Comparison of ENCODE assay signal across 15 cellular contexts in the genomic region with DNA sequence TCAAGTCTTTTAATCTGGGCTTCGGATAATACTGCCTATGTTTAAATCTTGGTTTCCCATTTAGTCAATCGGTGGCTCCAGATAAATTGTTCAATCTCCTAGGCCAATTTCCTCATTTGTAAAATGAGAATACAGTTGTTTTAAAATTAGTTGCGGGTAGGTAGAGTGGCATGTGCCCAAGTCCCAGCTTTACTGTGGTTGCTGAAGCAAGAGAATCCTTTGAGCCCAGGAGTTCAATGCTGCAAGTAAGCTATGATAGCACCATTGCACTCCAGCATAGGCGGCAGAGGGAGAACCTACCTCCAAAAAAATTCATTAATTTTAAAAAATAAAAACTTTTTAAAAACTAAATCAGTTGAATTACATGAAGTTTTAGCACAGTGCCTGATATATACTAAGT. TPM values are rescaled to one million over a fixed set of nuclear protein-coding genes. Genes with fewer than 3 reads are reported as not detected.
DNase-seq lines count a peak whose midpoint lies in the region; ATAC-seq and TF ChIP-seq lines count a peak whose summit lies in the region.
"Had no signal": no experiment of that assay in that cellular context is flagged by ENCODE, and none has a peak within 500 bp of the region (broad histone marks: within the 10 kb centered on the region; RNA-seq: fewer than 3 reads in every experiment).

No MANE protein-coding gene starts in this region.

- ATAC-seq in activated naive CD8-positive, alpha-beta T cell treated with anti-CD3 and anti-CD28 coated beads, Interleukin-2, amount 50 U/mL, for 24 hours: no peak
- ATAC-seq in GM18505 (IDR thresholded peaks at IDR 0.05; ENCODE audit: unreplicated experiment) (no peak), HG03108 (IDR thresholded peaks at IDR 0.05; ENCODE audit: unreplicated experiment) (no peak)

- DNase-seq in activated CD4-positive, alpha-beta memory T cell treated with anti-CD3 and anti-CD28 coated beads for 36 hours: no peak
- no peak for DNase-seq in activated CD4-positive, alpha-beta memory T cell treated with anti-CD3 and anti-CD28 coated beads, Interleukin-2, amount 10 ng/mL, durations not matched to agents 7 days and 5 days
- DNase-seq in NOMO-1 treated with DMSO at 0.1 percent for 48 hours (lab: John Stamatoyannopoulos, UW; ENCODE audit: unreplicated experiment) (peak; percentile 38), sigmoid colon (peak; percentile 5), kidney glomerular epithelial cell (lab: John Stamatoyannopoulos, UW) (no peak)
- DNase-seq in activated naive CD8-positive, alpha-beta T cell treated with anti-CD3 and anti-CD28 coated beads, Interleukin-2, amount 50 U/mL, for 24 hours: no peak
- DNase-seq: NCI-H1092 treated with DMSO at 0.1 percent for 48 hours, NCI-H2227 treated with DMSO at 0.1 percent for 48 hours, pancreas, Peyer's patch, T-helper 9 cell had no signal

- POLR2A ChIA-PET in activated CD4-positive, alpha-beta memory T cell treated with anti-CD3 and anti-CD28 coated beads for 36 hours (lab: Charles Lee): interaction anchor here (0.8 to 1.2 kb wide), 2 partner anchors 11 to 49 kb away, joined by 3 to 5 read pairs; no protein-coding TSS in a partner anchor
- POLR2A ChIA-PET in activated CD4-positive, alpha-beta memory T cell treated with anti-CD3 and anti-CD28 coated beads, Interleukin-2, amount 10 ng/mL, durations not matched to agents 7 days and 5 days (lab: Charles Lee): interaction anchor here (0.6 to 1.5 kb wide), 3 partner anchors 9 to 91 kb away, joined by 3 to 6 read pairs (median 3); no protein-coding TSS in a partner anchor

- no peaks in the 10 kb centered on the region for H3K27me3 Mint-ChIP-seq in activated CD4-positive, alpha-beta memory T cell treated with anti-CD3 and anti-CD28 coated beads for 36 hours
- no peaks in the 10 kb centered on the region for H3K27me3 Mint-ChIP-seq in activated CD4-positive, alpha-beta memory T cell treated with anti-CD3 and anti-CD28 coated beads, Interleukin-2, amount 10 ng/mL, durations not matched to agents 7 days and 5 days
- H3K27me3 Mint-ChIP-seq in activated naive CD8-positive, alpha-beta T cell treated with anti-CD3 and anti-CD28 coated beads, Interleukin-2, amount 50 U/mL, for 24 hours: no peaks in the 10 kb centered on the region
- H3K27me3 Mint-ChIP-seq: memory B cell had no signal

- no peaks in the 10 kb centered on the region for H3K9me3 ChIP-seq in sigmoid colon
- H3K9me3 ChIP-seq: pancreas, Peyer's patch, tibial artery had no signal

- H3K27me3 ChIP-seq in sigmoid colon: no peaks in the 10 kb centered on the region
- H3K27me3 ChIP-seq: pancreas, Peyer's patch, tibial artery had no signal

- intact Hi-C loops in activated CD4-positive, alpha-beta memory T cell treated with anti-CD3 and anti-CD28 coated beads for 36 hours (cut with micrococcal nuclease): no loop called here
- intact Hi-C loops in sigmoid colon (cut with DNase I): no loop called here

- peaks cover 0 to 6% (median 2%) of the 10 kb centered on the region in 4 donors for H3K36me3 ChIP-seq in sigmoid colon
- H3K36me3 ChIP-seq: pancreas, Peyer's patch had no signal

- no peak for TF ChIP-seq EP300 in sigmoid colon (IDR thresholded peaks at IDR 0.05)

- H3K27ac ChIP-seq in sigmoid colon: peak overlapping the region in 3 of 4 donors; percentile 6 to 60 (median 22)
- H3K27ac ChIP-seq: pancreas, Peyer's patch, tibial artery had no signal

- no peak for TF ChIP-seq CTCF in sigmoid colon (IDR thresholded peaks at IDR 0.05)

- WGBS in sigmoid colon, 2 donors: 80 to 81% methylated on average over 4 of the region's 4 CpGs

- no peak overlapping the region for H3K4me3 Mint-ChIP-seq in activated CD4-positive, alpha-beta memory T cell treated with anti-CD3 and anti-CD28 coated beads for 36 hours
- no peak overlapping the region for H3K4me3 Mint-ChIP-seq in activated CD4-positive, alpha-beta memory T cell treated with anti-CD3 and anti-CD28 coated beads, Interleukin-2, amount 10 ng/mL, durations not matched to agents 7 days and 5 days
- H3K4me3 Mint-ChIP-seq in activated naive CD8-positive, alpha-beta T cell treated with anti-CD3 and anti-CD28 coated beads, Interleukin-2, amount 50 U/mL, for 24 hours: peak overlapping the region; percentile 69
- H3K4me3 Mint-ChIP-seq: memory B cell had no signal

- H3K27ac Mint-ChIP-seq in activated CD4-positive, alpha-beta memory T cell treated with anti-CD3 and anti-CD28 coated beads for 36 hours: peak overlapping the region; percentile 69
- H3K27ac Mint-ChIP-seq in activated CD4-positive, alpha-beta memory T cell treated with anti-CD3 and anti-CD28 coated beads, Interleukin-2, amount 10 ng/mL, durations not matched to agents 7 days and 5 days: no peak overlapping the region
- peak overlapping the region; percentile 95 for H3K27ac Mint-ChIP-seq in activated naive CD8-positive, alpha-beta T cell treated with anti-CD3 and anti-CD28 coated beads, Interleukin-2, amount 50 U/mL, for 24 hours
- H3K27ac Mint-ChIP-seq: memory B cell had no signal

- H3K9me3 Mint-ChIP-seq in activated CD4-positive, alpha-beta memory T cell treated with anti-CD3 and anti-CD28 coated beads for 36 hours: no peaks in the 10 kb centered on the region
- H3K9me3 Mint-ChIP-seq in activated CD4-positive, alpha-beta memory T cell treated with anti-CD3 and anti-CD28 coated beads, Interleukin-2, amount 10 ng/mL, durations not matched to agents 7 days and 5 days: no peaks in the 10 kb centered on the region
- no peaks in the 10 kb centered on the region for H3K9me3 Mint-ChIP-seq in activated naive CD8-positive, alpha-beta T cell treated with anti-CD3 and anti-CD28 coated beads, Interleukin-2, amount 50 U/mL, for 24 hours
- H3K9me3 Mint-ChIP-seq: memory B cell had no signal

- H3K4me3 ChIP-seq in sigmoid colon: no peak overlapping the region
- H3K4me3 ChIP-seq: pancreas, Peyer's patch, tibial artery had no signal

- H3K36me3 Mint-ChIP-seq in activated CD4-positive, alpha-beta memory T cell treated with anti-CD3 and anti-CD28 coated beads for 36 hours: peaks cover 11% of the 10 kb centered on the region
- H3K36me3 Mint-ChIP-seq in activated CD4-positive, alpha-beta memory T cell treated with anti-CD3 and anti-CD28 coated beads, Interleukin-2, amount 10 ng/mL, durations not matched to agents 7 days and 5 days (ENCODE audit: low read depth): peaks cover 26% of the 10 kb centered on the region
- H3K36me3 Mint-ChIP-seq in activated naive CD8-positive, alpha-beta T cell treated with anti-CD3 and anti-CD28 coated beads, Interleukin-2, amount 50 U/mL, for 24 hours (ENCODE audit: low read depth): peaks cover 47% of the 10 kb centered on the region

- TF ChIP-seq POLR2A in sigmoid colon (IDR thresholded peaks at IDR 0.05): no peak
- TF ChIP-seq POLR2A in GM18505 (IDR thresholded peaks at IDR 0.05; ENCODE audit: borderline replicate concordance, extremely low read depth, insufficient read depth, insufficient read length): no peak

- CTCF ChIA-PET in activated CD4-positive, alpha-beta memory T cell treated with anti-CD3 and anti-CD28 coated beads for 36 hours (lab: Charles Lee): no interaction called here
- CTCF ChIA-PET in activated CD4-positive, alpha-beta memory T cell treated with anti-CD3 and anti-CD28 coated beads, Interleukin-2, amount 10 ng/mL, durations not matched to agents 7 days and 5 days (lab: Charles Lee): interaction anchor here (1.2 kb wide), 1 partner anchor 69 kb away, joined by 3 read pairs; no protein-coding TSS in a partner anchor

- peaks cover 62% of the 10 kb centered on the region for H3K4me1 Mint-ChIP-seq in activated CD4-positive, alpha-beta memory T cell treated with anti-CD3 and anti-CD28 coated beads for 36 hours (ENCODE audit: low read depth)
- peaks cover 47% of the 10 kb centered on the region for H3K4me1 Mint-ChIP-seq in activated CD4-positive, alpha-beta memory T cell treated with anti-CD3 and anti-CD28 coated beads, Interleukin-2, amount 10 ng/mL, durations not matched to agents 7 days and 5 days
- H3K4me1 Mint-ChIP-seq in activated naive CD8-positive, alpha-beta T cell treated with anti-CD3 and anti-CD28 coated beads, Interleukin-2, amount 50 U/mL, for 24 hours: peaks cover 80% of the 10 kb centered on the region

- H3K4me1 ChIP-seq in sigmoid colon: peaks cover 0 to 30% (median 20%) of the 10 kb centered on the region in 4 donors

RNA-seq across cellular contexts. Expression of a gene that starts 7.3 kb away (rescaled TPM):
- 10 to 100 TPM; 27.8 to 31.7 TPM for total RNA-seq in activated CD4-positive, alpha-beta memory T cell treated with anti-CD3 and anti-CD28 coated beads for 36 hours
- 10 to 100 TPM; 24.8 to 25.2 TPM for total RNA-seq in activated CD4-positive, alpha-beta memory T cell treated with anti-CD3 and anti-CD28 coated beads, Interleukin-2, amount 10 ng/mL, durations not matched to agents 7 days and 5 days
- total RNA-seq in sigmoid colon: 10 to 100 TPM; 32.1 to 47.6 (median 39.9) TPM
- polyA plus RNA-seq in sigmoid colon: 10 to 100 TPM in 1 of 3 donors, 1 to 10 TPM in 2; 4.8 to 14.7 (median 6.0) TPM

Comparison
In these comparisons a context has a peak if more than half of its experiments do, and no peak if none do; other contexts are left out.
1. DNase-seq: peak in NOMO-1 treated with DMSO at 0.1 percent for 48 hours (single experiment) and sigmoid colon (single experiment); none in activated CD4-positive, alpha-beta memory T cell treated with anti-CD3 and anti-CD28 coated beads for 36 hours (single experiment), activated CD4-positive, alpha-beta memory T cell treated with anti-CD3 and anti-CD28 coated beads, Interleukin-2, amount 10 ng/mL, durations not matched to agents 7 days and 5 days (single experiment), activated naive CD8-positive, alpha-beta T cell treated with anti-CD3 and anti-CD28 coated beads, Interleukin-2, amount 50 U/mL, for 24 hours (single experiment) and kidney glomerular epithelial cell (single experiment).